In the genomic region with DNA sequence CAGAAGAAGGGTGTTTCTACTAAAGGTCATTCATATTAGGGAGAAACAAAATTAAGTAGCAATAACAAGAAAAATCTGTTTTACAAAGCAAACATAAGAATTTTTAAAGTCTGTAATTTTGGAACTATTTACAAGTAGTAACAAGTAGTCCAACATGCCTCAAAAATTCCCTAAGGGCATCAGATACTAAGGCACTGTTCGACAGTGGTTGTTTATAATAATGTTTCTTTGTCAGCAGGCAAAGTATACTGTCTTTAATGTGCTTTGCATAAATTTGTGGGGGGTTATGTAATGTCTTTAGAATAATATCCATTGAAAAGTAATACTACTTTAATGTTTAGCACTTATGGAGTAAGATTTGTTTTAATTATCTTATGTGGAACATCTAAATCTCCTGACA, we compare ENCODE assay signal across 25 cellular contexts.
DNase-seq lines count a peak whose midpoint lies in the region; ATAC-seq, FAIRE-seq and TF ChIP-seq lines count a peak whose summit lies in the region.
"Had no signal": no experiment of that assay in that cellular context is flagged by ENCODE, and none has a peak within 500 bp of the region (broad histone marks: within the 10 kb centered on the region; RNA-seq: fewer than 3 reads in every experiment).

No MANE protein-coding gene starts in this region.

- H3K36me3 ChIP-seq in bronchial epithelial cell (ENCODE audit: control insufficient read depth, insufficient read depth, low read length): no peaks in the 10 kb centered on the region
- H3K36me3 ChIP-seq: BLaER1 treated with 17β-estradiol and CSF1 and Interleukin-3, amounts not matched to agents 10 nM and 100 nM; HAP-1 had no signal

- no peak for TF ChIP-seq CTCF in bronchial epithelial cell (IDR thresholded peaks at IDR 0.05; ENCODE audit: insufficient read depth, low read length, severe bottlenecking)

- no peaks in the 10 kb centered on the region for H3K27me3 ChIP-seq in bronchial epithelial cell (ENCODE audit: control insufficient read depth, insufficient read depth, low read length)
- H3K27me3 ChIP-seq: BE2C; BLaER1 treated with 17β-estradiol and CSF1 and Interleukin-3, amounts not matched to agents 10 nM and 100 nM had no signal

- peak; percentile 67 for DNase-seq in NCI-H1048 (lab: John Stamatoyannopoulos, UW)
- DNase-seq in bronchial epithelial cell (ENCODE audit: low read depth): peak; percentile 12
- peak; percentile 58 for DNase-seq in foreskin melanocyte
- DNase-seq in activated naive CD4-positive, alpha-beta T cell treated with Interleukin-2 at 50 U/mL for 16 hours: no peak
- DNase-seq: 8988T; ACHN; AML-193; BE2C; Calu3; CD4-positive, alpha-beta T cell; CD8-positive, alpha-beta memory T cell; COR-L47; DMS53; DMS79 treated with DMSO at 0.1 percent for 48 hours; GOT3; HFFc6 had no signal

- no peak for FAIRE-seq in bronchial epithelial cell (lab: Jason Lieb, UNC)
- FAIRE-seq: A549, G401.6, GM12892, H54 had no signal

- H3K4me3 ChIP-seq in bronchial epithelial cell (ENCODE audit: low read depth, low read length): no peak overlapping the region
- H3K4me3 ChIP-seq: A549; BLaER1 treated with 17β-estradiol and CSF1 and Interleukin-3, amounts not matched to agents 10 nM and 100 nM; HAP-1 had no signal

- ATAC-seq in GM18520 (IDR thresholded peaks at IDR 0.05; ENCODE audit: unreplicated experiment) (no peak), HG02642 (IDR thresholded peaks at IDR 0.05; ENCODE audit: poor library complexity, unreplicated experiment) (no peak), GM19328 (IDR thresholded peaks at IDR 0.05; ENCODE audit: unreplicated experiment) (no peak)
- ATAC-seq: A549 had no signal
